ENCODE assay signal across 8 cellular contexts in the genomic region with DNA sequence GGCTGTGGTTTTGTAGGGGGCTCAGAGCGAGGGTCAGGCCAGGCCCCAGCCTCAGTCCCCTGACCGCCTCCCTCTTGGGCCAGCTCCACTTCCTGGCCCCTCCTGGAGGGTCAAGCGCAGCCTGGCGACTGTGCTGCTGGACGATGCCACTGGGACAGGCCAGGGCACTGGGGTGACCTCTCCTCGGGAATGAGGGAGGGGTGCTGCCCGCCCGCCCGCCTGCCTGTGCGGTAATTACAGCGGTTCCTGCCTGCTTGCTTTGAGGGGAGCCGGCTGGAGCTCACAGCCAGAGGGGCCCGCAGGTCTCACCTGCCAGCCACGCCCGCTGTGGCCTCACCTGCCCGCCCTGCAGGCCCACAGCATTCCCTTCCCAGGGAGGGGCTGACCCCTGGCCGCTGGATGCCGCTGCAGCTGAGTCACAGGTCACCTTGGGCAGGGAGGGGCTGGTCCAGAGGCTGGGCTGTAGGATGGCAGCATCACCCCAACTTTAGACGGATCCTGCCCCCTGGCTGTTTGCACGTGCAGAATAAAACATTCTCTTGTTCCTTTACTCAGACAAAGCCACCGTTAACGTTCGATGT.
DNase-seq lines count a peak whose midpoint lies in the region; ATAC-seq and TF ChIP-seq lines count a peak whose summit lies in the region.

No MANE protein-coding gene starts in this region.

- TF ChIP-seq CTCF in GM06990 (IDR thresholded peaks at IDR 0.05; ENCODE audit: insufficient read depth, low read length, poor library complexity, severe bottlenecking) (peak; percentile 39), RWPE2 (IDR thresholded peaks at IDR 0.05; ENCODE audit: poor library complexity, severe bottlenecking) (peak; percentile 79), hepatocyte (IDR thresholded peaks at IDR 0.05; ENCODE audit: poor library complexity) (peak; percentile 55)

- H3K27ac ChIP-seq in RWPE2 (ENCODE audit: poor library complexity, severe bottlenecking) (no peak overlapping the region), hepatocyte (peak overlapping the region; percentile 72)

- H3K27me3 ChIP-seq in GM06990 (replicated peaks; ENCODE audit: control insufficient read depth, insufficient read depth, low read length) (no peaks in the 10 kb centered on the region; the same call in 1 of the 2 replicates), RWPE2 (ENCODE audit: insufficient read depth, poor library complexity, severe bottlenecking) (no peaks in the 10 kb centered on the region), hepatocyte (no peaks in the 10 kb centered on the region)

- H2AFZ ChIP-seq in hepatocyte: no peak overlapping the region

- peak overlapping the region; percentile 41 for H3K4me2 ChIP-seq in hepatocyte

- H3K36me3 ChIP-seq in GM06990 (ENCODE audit: control insufficient read depth, insufficient read depth, low read length) (no peaks in the 10 kb centered on the region), RWPE2 (ENCODE audit: low read depth) (no peaks in the 10 kb centered on the region), hepatocyte (replicated peaks; ENCODE audit: insufficient read depth, low read depth) (no peaks in the 10 kb centered on the region)

- H3K9me3 ChIP-seq in RWPE2 (ENCODE audit: severe bottlenecking) (no peaks in the 10 kb centered on the region), hepatocyte (ENCODE audit: low read depth) (no peaks in the 10 kb centered on the region)

- H3K4me3 ChIP-seq in GM06990 (replicated peaks; ENCODE audit: low read depth, low read length): no peak overlapping the region
- H3K4me3 ChIP-seq in RWPE2 (ENCODE audit: severe bottlenecking): no peak overlapping the region
- H3K4me3 ChIP-seq in hepatocyte: no peak overlapping the region

- H3K4me1 ChIP-seq in RWPE2 (ENCODE audit: insufficient read depth, poor library complexity, severe bottlenecking) (peaks cover 19% of the 10 kb centered on the region), hepatocyte (ENCODE audit: insufficient read depth) (peaks cover 7% of the 10 kb centered on the region)

- in situ Hi-C loops in ACHN (cut with HindIII; ENCODE audit: low pct_ligation_motif_present, low pct_unique_long_range_greater_than_20kb, low sequenced_read_pairs): no loop called here

- no peaks in the 10 kb centered on the region for H3K9me2 ChIP-seq in hepatocyte (replicated peaks; ENCODE audit: insufficient read depth)

- peak; percentile 83 for ATAC-seq in RWPE2 (ENCODE audit: low read depth)
- no peak for ATAC-seq in GM21825 (IDR thresholded peaks at IDR 0.05; ENCODE audit: unreplicated experiment)
- ATAC-seq in GM21515 (IDR thresholded peaks at IDR 0.05; ENCODE audit: unreplicated experiment): no peak
- no peak for ATAC-seq in GM21528 (IDR thresholded peaks at IDR 0.05; ENCODE audit: low FRiP score, unreplicated experiment)

- H3K79me2 ChIP-seq in hepatocyte: no peaks in the 10 kb centered on the region

- DNase-seq in ACHN (peak; percentile 67), GM06990 (ENCODE audit: extremely low read depth, insufficient read length) (no peak), RWPE2 (ENCODE audit: low spot score) (peak; percentile 95), hepatocyte (ENCODE audit: low spot score) (peak; percentile 91), NCI-H2107 treated with DMSO at 0.1 percent for 48 hours (lab: John Stamatoyannopoulos, UW; ENCODE audit: unreplicated experiment) (no peak)

- 52% methylated on average over 23 of the region's 23 CpGs for WGBS in hepatocyte (ENCODE audit: low lambda C conversion rate, missing lambda C conversion rate)

- H4K20me1 ChIP-seq in hepatocyte (ENCODE audit: insufficient read depth, poor library complexity, severe bottlenecking): no peaks in the 10 kb centered on the region

Comparison
In these comparisons a context has a peak if more than half of its experiments do, and no peak if none do; other contexts are left out.
1. DNase-seq: peak in ACHN (single experiment), RWPE2 (single experiment) and hepatocyte (single experiment); none in GM06990 (single experiment) and NCI-H2107 treated with DMSO at 0.1 percent for 48 hours (single experiment).
2. Peak in every context shown above with its lines, with median percentiles within 50 percentile points of each other: CTCF ChIP-seq.